In the genomic region with DNA sequence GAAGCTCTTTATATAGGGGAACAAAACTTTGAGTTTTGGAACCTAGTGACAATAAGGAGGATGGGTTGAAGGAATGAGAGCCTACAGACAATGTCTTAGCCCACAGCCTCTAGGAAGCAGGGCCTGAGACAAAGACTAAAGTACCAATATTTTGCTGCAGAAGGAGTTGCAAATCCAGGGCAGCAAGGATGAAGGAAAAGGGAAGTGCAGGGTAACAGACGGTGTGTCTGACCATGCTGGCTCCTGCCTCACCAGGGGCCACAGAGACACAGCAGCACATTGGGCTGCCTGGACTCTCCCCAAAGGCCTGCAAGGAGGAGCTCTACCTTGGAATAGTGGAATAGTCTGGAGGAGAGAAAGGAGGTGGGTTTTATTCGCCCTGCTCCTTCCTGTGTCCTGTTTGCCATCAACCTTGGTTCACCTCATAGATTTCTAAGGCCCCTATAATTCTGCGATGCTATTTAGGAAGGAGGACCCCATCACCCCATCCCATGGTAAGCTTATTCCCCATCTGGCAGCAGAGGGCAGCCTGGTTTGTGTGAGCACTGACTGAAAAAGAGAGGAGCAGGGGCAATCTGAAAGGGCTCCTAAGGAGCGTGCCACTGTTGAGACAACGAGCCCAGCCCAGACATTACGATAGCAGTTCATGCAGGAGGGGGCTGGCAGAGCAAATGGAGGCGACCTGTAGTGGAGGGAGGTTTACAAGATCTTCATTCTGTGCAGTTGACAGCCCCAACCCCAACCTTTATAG, we compare ENCODE assay signal across 1 cellular context.
TF ChIP-seq lines count a peak whose summit lies in the region.

No MANE protein-coding gene starts in this region.

TF ChIP-seq in HepG2, 621 proteins besides CTCF, POLR2A, EP300 and RAD21 (continued from another document):
- no peak for TF ChIP-seq ZNF333 (CRISPR knock-in tag; IDR thresholded peaks at IDR 0.05; ENCODE audit: borderline replicate concordance)
